In the genomic region with DNA sequence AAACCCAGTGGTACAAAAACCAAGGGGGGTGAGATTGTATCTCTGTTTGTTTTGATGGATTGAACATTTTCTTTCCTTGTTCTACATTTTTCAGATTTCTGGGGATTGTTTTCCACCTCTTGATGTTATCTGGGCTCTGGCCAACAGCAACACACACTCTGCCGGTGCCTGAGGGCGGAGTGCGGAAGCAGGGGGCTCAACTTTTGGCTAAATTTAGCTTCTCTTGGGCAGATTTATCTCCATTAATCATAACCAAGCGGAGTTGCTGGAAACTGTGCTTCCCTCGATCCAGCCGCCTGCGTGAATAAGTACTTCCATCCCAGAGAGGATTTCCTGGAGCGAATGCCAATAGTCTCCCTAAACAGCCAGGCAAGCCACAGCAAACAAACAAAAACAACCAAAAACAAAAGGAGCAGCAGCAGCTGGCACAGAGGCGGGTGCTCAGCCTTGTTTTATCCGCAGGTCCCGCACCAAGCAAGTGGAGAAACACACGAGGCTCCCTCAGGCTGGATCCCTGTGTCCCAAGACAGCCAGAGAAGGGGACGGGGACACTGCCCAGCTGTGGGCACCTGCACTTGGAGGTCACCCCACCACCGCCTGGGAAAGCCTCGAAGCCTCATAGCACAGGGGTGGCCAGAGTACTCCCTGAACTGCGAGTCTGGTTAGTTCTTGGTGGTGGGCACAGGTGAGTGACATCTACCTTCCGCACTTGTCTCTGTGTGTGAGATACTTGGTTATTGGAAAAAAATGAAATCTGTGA, we compare ENCODE assay signal across 1 cellular context.
TF ChIP-seq lines count a peak whose summit lies in the region.

No MANE protein-coding gene starts in this region.

TF ChIP-seq in HepG2, 621 proteins besides CTCF, POLR2A, EP300 and RAD21 (continued from another document):
- TF ChIP-seq PRDM10 (CRISPR knock-in tag; IDR thresholded peaks at IDR 0.05; ENCODE audit: low read depth) = no peak
- TF ChIP-seq CBX1 (IDR thresholded peaks at IDR 0.05; ENCODE audit: low read depth) = no peak
- no peak for TF ChIP-seq ZNF468 (CRISPR knock-in tag; IDR thresholded peaks at IDR 0.05)
